In genomic region chr10:87878664-87879459, GRCh38 we compare ENCODE assay signal across 1 cellular context.
A peak's percentile ranks its signal among the peaks of the same experiment; 100 is the strongest.
TF ChIP-seq lines count a peak whose summit lies in the region.

No MANE protein-coding gene starts in this region.

TF ChIP-seq in HEK293, 187 proteins besides CTCF, POLR2A, EP300 and RAD21 (continued from another document and continues in another):
- TF ChIP-seq ZBTB49 (tag by site-specific recombination; IDR thresholded peaks at IDR 0.05; ENCODE audit: low read depth): no peak
- peak; percentile 91 for TF ChIP-seq IKZF3 (tag by site-specific recombination; IDR thresholded peaks at IDR 0.05)
- peak; percentile 77 for TF ChIP-seq ZNF2 (tag by site-specific recombination; IDR thresholded peaks at IDR 0.05)
- TF ChIP-seq ZNF664 (tag by site-specific recombination; IDR thresholded peaks at IDR 0.05): 0 out of 2 replicates have a peak, but pooled peaks have one; percentile 28
- 0 out of 2 replicates have a peak, but pooled peaks have one; percentile 11 for TF ChIP-seq KLF10 (tag by site-specific recombination; IDR thresholded peaks at IDR 0.05)
- TF ChIP-seq REPIN1 (tag by site-specific recombination; IDR thresholded peaks at IDR 0.05; ENCODE audit: low read depth): peak; percentile 53; the same call in 1 of the 2 replicates
- peak; percentile 75 for TF ChIP-seq ZNF629 (tag by site-specific recombination; IDR thresholded peaks at IDR 0.05)
- TF ChIP-seq ZNF324 (tag by site-specific recombination; IDR thresholded peaks at IDR 0.05): peak; percentile 66; the same call in 1 of the 2 replicates
- peak; percentile 61; the same call in 1 of the 2 replicates for TF ChIP-seq TCF7L2 (IDR thresholded peaks at IDR 0.05; ENCODE audit: borderline replicate concordance, low read depth, low read length)
- 0 out of 2 replicates have a peak, but pooled peaks have one; percentile 79 for TF ChIP-seq ZNF302 (tag by site-specific recombination; IDR thresholded peaks at IDR 0.05; ENCODE audit: low read depth)
- peak; percentile 73 for TF ChIP-seq ZNF366 (tag by site-specific recombination; conservative IDR thresholded peaks at IDR 0.05)
- peak; percentile 72; the same call in 1 of the 2 replicates for TF ChIP-seq ZNF600 (tag by site-specific recombination; IDR thresholded peaks at IDR 0.05)
- no peak for TF ChIP-seq ZNF48 (tag by site-specific recombination; IDR thresholded peaks at IDR 0.05)
- no peak for TF ChIP-seq ZNF747 (tag by site-specific recombination; IDR thresholded peaks at IDR 0.05)
- no peak for TF ChIP-seq SP2 (tag by site-specific recombination; IDR thresholded peaks at IDR 0.05)
- peak; percentile 49; the same call in 1 of the 2 replicates for TF ChIP-seq ATF2 (tag by site-specific recombination; IDR thresholded peaks at IDR 0.05; ENCODE audit: low read depth)
- TF ChIP-seq ZNF140 (tag by site-specific recombination; IDR thresholded peaks at IDR 0.05): 0 out of 2 replicates have a peak, but pooled peaks have one; percentile 4
- TF ChIP-seq ZFP41 (tag by site-specific recombination; IDR thresholded peaks at IDR 0.05; ENCODE audit: borderline replicate concordance): no peak
- no peak for TF ChIP-seq ZNF626 (tag by site-specific recombination; IDR thresholded peaks at IDR 0.05)
- TF ChIP-seq ZXDB (tag by site-specific recombination; IDR thresholded peaks at IDR 0.05): peak; percentile 96
- TF ChIP-seq ZNF670 (tag by site-specific recombination; IDR thresholded peaks at IDR 0.05; ENCODE audit: low read depth): no peak
- peak; percentile 78 for TF ChIP-seq MZF1 (tag by site-specific recombination; IDR thresholded peaks at IDR 0.05; ENCODE audit: borderline replicate concordance)
- peak; percentile 70 for TF ChIP-seq ZFP69B (tag by site-specific recombination; IDR thresholded peaks at IDR 0.05)
- peak; percentile 85 for TF ChIP-seq ZIC2 (tag by site-specific recombination; IDR thresholded peaks at IDR 0.05)
- peak; percentile 73; the same call in 1 of the 2 replicates for TF ChIP-seq ZSCAN30 (tag by site-specific recombination; IDR thresholded peaks at IDR 0.05)
- TF ChIP-seq ZNF843 (tag by site-specific recombination; IDR thresholded peaks at IDR 0.05): peak; percentile 98
- no peak for TF ChIP-seq ZNF184 (tag by site-specific recombination; IDR thresholded peaks at IDR 0.05)
- no peak for TF ChIP-seq ZBTB26 (tag by site-specific recombination; optimal IDR thresholded peaks at IDR 0.05)
- no peak for TF ChIP-seq ZNF514 (tag by site-specific recombination; IDR thresholded peaks at IDR 0.05)
- no peak for TF ChIP-seq ZNF138 (tag by site-specific recombination; IDR thresholded peaks at IDR 0.05; ENCODE audit: borderline replicate concordance)
- 0 out of 2 replicates have a peak, but pooled peaks have one; percentile 49 for TF ChIP-seq ZFP37 (tag by site-specific recombination; IDR thresholded peaks at IDR 0.05)
- TF ChIP-seq ZNF645 (tag by site-specific recombination; IDR thresholded peaks at IDR 0.05): no peak
- TF ChIP-seq ZBTB17 (tag by site-specific recombination; IDR thresholded peaks at IDR 0.05): peak; percentile 83
- TF ChIP-seq OSR2 (tag by site-specific recombination; IDR thresholded peaks at IDR 0.05): peak; percentile 70
- TF ChIP-seq ZNF580 (tag by site-specific recombination; IDR thresholded peaks at IDR 0.05): peak; percentile 98
- peak; percentile 72; the same call in 1 of the 2 replicates for TF ChIP-seq BCL11A (tag by site-specific recombination; IDR thresholded peaks at IDR 0.05; ENCODE audit: low read depth)
- TF ChIP-seq ZNF335 (tag by site-specific recombination; conservative IDR thresholded peaks at IDR 0.05): 0 out of 2 replicates have a peak, but pooled peaks have one; percentile 38
- TF ChIP-seq ZNF114 (tag by site-specific recombination; IDR thresholded peaks at IDR 0.05): no peak
- peak; percentile 58; the same call in 1 of the 2 replicates for TF ChIP-seq ZEB2 (tag by site-specific recombination; IDR thresholded peaks at IDR 0.05)
- TF ChIP-seq ZNF239 (tag by site-specific recombination; IDR thresholded peaks at IDR 0.05): no peak
- TF ChIP-seq ZSCAN4 (tag by site-specific recombination; IDR thresholded peaks at IDR 0.05): peak; percentile 96
- TF ChIP-seq OVOL3 (tag by site-specific recombination; IDR thresholded peaks at IDR 0.05): peak; percentile 94
- peak; percentile 79 for TF ChIP-seq GLIS1 (tag by site-specific recombination; IDR thresholded peaks at IDR 0.05)
- TF ChIP-seq INSM2 (tag by site-specific recombination; IDR thresholded peaks at IDR 0.05): peak; percentile 99
- TF ChIP-seq PRDM6 (tag by site-specific recombination; IDR thresholded peaks at IDR 0.05): peak; percentile 92
- TF ChIP-seq ZNF558 (tag by site-specific recombination; IDR thresholded peaks at IDR 0.05): no peak; the same call in 1 of the 2 replicates
- peak; percentile 75; the same call in 1 of the 2 replicates for TF ChIP-seq ZNF24 (tag by site-specific recombination; IDR thresholded peaks at IDR 0.05)
- no peak for TF ChIP-seq ZBTB11 (tag by site-specific recombination; conservative IDR thresholded peaks at IDR 0.05; ENCODE audit: low read depth)
- peak; percentile 82; the same call in 1 of the 2 replicates for TF ChIP-seq ZNF610 (tag by site-specific recombination; IDR thresholded peaks at IDR 0.05; ENCODE audit: borderline replicate concordance)
- 0 out of 2 replicates have a peak, but pooled peaks have one; percentile 62 for TF ChIP-seq ZBTB1 (tag by site-specific recombination; IDR thresholded peaks at IDR 0.05)
